ENCODE assay signal across 11 cellular contexts in the genomic region with DNA sequence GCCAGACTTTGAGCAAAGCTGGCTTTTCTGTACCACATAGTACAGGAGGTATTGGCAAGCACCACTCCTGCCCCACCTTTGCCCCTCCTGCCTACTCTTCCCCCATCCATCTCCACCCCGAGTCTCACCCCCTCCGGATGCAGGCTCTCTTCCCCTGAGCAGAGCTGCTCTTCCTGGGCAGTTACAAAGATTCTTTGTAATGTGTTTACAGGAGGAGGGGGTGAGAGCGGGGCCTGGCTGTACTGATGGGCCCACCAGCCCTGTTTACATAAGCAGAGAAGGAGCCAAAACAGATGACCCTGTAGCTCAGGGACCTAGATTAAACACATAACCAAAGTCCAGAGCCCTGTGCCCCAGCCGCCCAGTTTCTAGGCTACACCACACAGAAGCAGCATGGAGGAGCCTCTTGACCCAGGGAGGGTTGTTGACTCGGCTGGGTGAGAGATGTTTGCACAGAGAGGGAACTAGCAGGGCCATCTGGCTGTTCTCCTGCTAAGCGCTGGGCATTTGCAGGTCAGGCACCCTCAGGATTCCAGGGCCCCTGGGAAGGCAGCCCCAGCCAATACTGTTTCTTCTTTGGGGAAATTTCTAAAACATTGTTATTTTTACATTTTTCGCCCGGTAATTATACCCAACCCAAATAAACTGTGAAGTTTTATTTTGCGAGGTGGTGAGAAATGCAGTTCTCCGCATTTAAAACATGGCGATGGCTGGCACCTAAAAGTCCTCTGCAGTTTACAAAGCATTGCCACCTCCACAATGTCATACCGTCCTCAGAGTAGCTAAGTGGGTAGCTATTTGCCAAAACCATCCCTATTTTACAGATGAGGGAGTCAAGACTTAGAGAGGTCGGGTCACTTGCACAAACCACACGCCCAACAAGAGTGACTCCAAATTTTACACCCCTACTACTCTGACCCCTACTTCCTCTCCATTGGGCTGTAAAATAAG. TPM values are rescaled to one million over a fixed set of nuclear protein-coding genes. Genes with fewer than 3 reads are reported as not detected.
A peak's percentile ranks its signal among the peaks of the same experiment; 100 is the strongest.
DNase-seq lines count a peak whose midpoint lies in the region; ATAC-seq, FAIRE-seq and TF ChIP-seq lines count a peak whose summit lies in the region.
"Had no signal": no experiment of that assay in that cellular context is flagged by ENCODE, and none has a peak within 500 bp of the region (broad histone marks: within the 10 kb centered on the region; RNA-seq: fewer than 3 reads in every experiment).

No MANE protein-coding gene starts in this region.

- ATAC-seq in HG03175 (IDR thresholded peaks at IDR 0.05; ENCODE audit: unreplicated experiment): no peak

- H3K4me3 ChIP-seq in lower leg skin (ENCODE audit: low read depth, poor library complexity, severe bottlenecking): no peak overlapping the region

- FAIRE-seq in frontal cortex (lab: Jason Lieb, UNC): no peak

- TF ChIP-seq CTCF in lower leg skin (IDR thresholded peaks at IDR 0.05): peak in 1 of 3 donors; percentile 30

- intact Hi-C loops in lower leg skin (cut with DNase I; ENCODE audit: low total_unique reads): no loop called here

- WGBS in lower leg skin, 2 donors: 70 to 73% methylated on average over 14 of the region's 14 CpGs

- no peak for TF ChIP-seq POLR2A in lower leg skin (IDR thresholded peaks at IDR 0.05)

- DNase-seq in GDM1 (lab: John Stamatoyannopoulos, UW): peak; percentile 23
- DNase-seq in NCI-H748 treated with DMSO at 0.1 percent for 48 hours (lab: John Stamatoyannopoulos, UW): peak; percentile 55
- peak; percentile 27 to 51 for DNase-seq in frontal cortex (ENCODE audit: low spot score in 2 of 2)
- DNase-seq in occipital lobe (lab: John Stamatoyannopoulos, UW): peak; percentile 58
- no peak for DNase-seq in HCEC 1CT
- no peak for DNase-seq in lower leg skin (ENCODE audit: low spot score in 2 of 2)
- no peak for DNase-seq in SW 1271 (lab: John Stamatoyannopoulos, UW)
- DNase-seq: stimulated activated CD8-positive, alpha-beta memory T cell treated with anti-CD3 and anti-CD28 coated beads, Interleukin-4, amount 100 ng/mL, for 48 hours; T-helper 9 cell had no signal

RNA-seq across cellular contexts. Expression of gene ZKSCAN1, which starts 11.4 kb away (rescaled TPM):
- total RNA-seq in frontal cortex (85.2 TPM), occipital lobe (83.3 TPM), lower leg skin (10 to 100 TPM; 35.0 to 65.2 (median 50.4) TPM)

RNA-seq across cellular contexts. Expression of gene AZGP1, which starts 28.2 kb away (rescaled TPM):
- total RNA-seq in frontal cortex (not detected), occipital lobe (not detected), lower leg skin (1,000 to 10,000 TPM in 2 of 4 donors, 100 to 1,000 TPM in 2; 519 to 1,357 (median 824) TPM)
- total RNA-seq: activated T-helper 2 cell treated with anti-CD3 and anti-CD28 coated beads, Interferon-gamma antibody, Interleukin-2, Interleukin-4, amounts not matched to agents 10 μg/mL and 5 μg/mL and 100 μg/mL, durations not matched to agents 14 hours and 24 hours and 36 hours had no signal

RNA-seq across cellular contexts. Expression of gene ZSCAN21, which starts 45.6 kb away (rescaled TPM):
- 17.9 TPM for total RNA-seq in frontal cortex
- 14.7 TPM for total RNA-seq in occipital lobe
- 10 to 100 TPM; 13.2 to 25.5 (median 21.4) TPM for total RNA-seq in lower leg skin

Comparison
In these comparisons a context has a peak if more than half of its experiments do, and no peak if none do; other contexts are left out.
1. DNase-seq: peak in GDM1 (single experiment), NCI-H748 treated with DMSO at 0.1 percent for 48 hours (single experiment), frontal cortex (2 of 2) and occipital lobe (single experiment); none in HCEC 1CT (single experiment), lower leg skin (0 of 2) and SW 1271 (0 of 2).
2. RNA of gene AZGP1, which starts 28.2 kb away (total RNA-seq): 519 to 1,357 TPM in lower leg skin; not detected in frontal cortex (single experiment) and not detected in occipital lobe (single experiment); every median in the first group is over 100 times any median in the second.